1 cellular context compared by ENCODE assay signal in genomic region chr14:75259946-75260545, GRCh38.
TF ChIP-seq lines count a peak whose summit lies in the region.

No MANE protein-coding gene starts in this region.

TF ChIP-seq in SK-N-SH, 30 proteins besides CTCF, POLR2A, EP300 and RAD21 (continued from another document):
- no peak for TF ChIP-seq REST (IDR thresholded peaks at IDR 0.05; ENCODE audit: low read depth, low read length)
- TF ChIP-seq TCF12 (IDR thresholded peaks at IDR 0.05) = no peak; the same call in 1 of the 2 replicates
